8 cellular contexts compared by ENCODE assay signal in the genomic region with DNA sequence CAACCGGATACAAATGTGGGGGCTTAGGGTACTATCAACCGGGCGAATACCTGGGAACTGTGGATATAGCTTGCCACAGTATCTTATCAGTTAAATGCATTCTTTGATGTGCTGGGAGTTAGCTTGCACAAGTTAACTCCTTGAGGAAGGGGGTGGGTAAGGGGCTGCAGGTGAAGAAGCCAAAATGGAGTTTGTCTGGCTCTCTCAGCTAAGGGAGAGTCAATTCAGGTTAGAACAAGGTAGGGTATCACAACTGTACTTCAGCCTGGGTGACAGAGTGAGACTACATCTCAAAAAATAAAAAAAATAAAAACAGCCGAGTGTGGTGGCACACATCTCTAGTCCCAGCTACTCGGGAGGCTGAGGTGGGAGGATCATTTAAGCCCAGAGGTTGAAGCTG.
"Had no signal": no experiment of that assay in that cellular context is flagged by ENCODE, and none has a peak within 500 bp of the region (broad histone marks: within the 10 kb centered on the region; RNA-seq: fewer than 3 reads in every experiment).

No MANE protein-coding gene starts in this region.

- FAIRE-seq: G401.6, GM12878, GM12891, GM12892, GM18507, GM19239 had no signal

- H3K4me3 ChIP-seq: GM12878 had no signal

- DNase-seq: GDM1, GF-D8 had no signal

- ATAC-seq: GM12878 had no signal
